Comparison of ENCODE assay signal across 15 cellular contexts in genomic region chr16:78684655-78685400, GRCh38.
DNase-seq lines count a peak whose midpoint lies in the region; ATAC-seq and TF ChIP-seq lines count a peak whose summit lies in the region.
"Had no signal": no experiment of that assay in that cellular context is flagged by ENCODE, and none has a peak within 500 bp of the region (broad histone marks: within the 10 kb centered on the region; RNA-seq: fewer than 3 reads in every experiment).

No MANE protein-coding gene starts in this region.

- no peak overlapping the region for H3K4me3 ChIP-seq in upper lobe of left lung
- H3K4me3 ChIP-seq: GM23338 had no signal

- in situ Hi-C loops in GM13976 (cut with MboI; ENCODE audit: low sequenced_read_pairs, unreplicated experiment): no loop called here

- DNase-seq in T1000 (lab: John Stamatoyannopoulos, UW) (peak; percentile 29), mesothelial cell of epicardium (ENCODE audit: low spot score in 2 of 2, unreplicated experiment in 2 of 2) (no peak), upper lobe of left lung (no peak), T-helper 2 cell (no peak), GM13976 (ENCODE audit: low spot score) (no peak)
- DNase-seq: activated naive CD4-positive, alpha-beta T cell treated with anti-CD3 and anti-CD28 coated beads for 36 hours; NCI-H1092 treated with DMSO at 0.1 percent for 48 hours; NCI-H2227 treated with DMSO at 0.1 percent for 48 hours; substantia nigra had no signal

- peaks cover 0 to 4% (median 0%) of the 10 kb centered on the region in 4 donors for H3K4me1 ChIP-seq in upper lobe of left lung

- no peak for TF ChIP-seq POLR2A in upper lobe of left lung (IDR thresholded peaks at IDR 0.05)

- no peaks in the 10 kb centered on the region for H3K27me3 Mint-ChIP-seq in mesothelial cell of epicardium (ENCODE audit: low read depth)
- H3K27me3 Mint-ChIP-seq: dendritic cell treated with granulocyte-macrophage colony-stimulating factor and Interleukin-4, amounts not matched to agents 40 ng/mL and 50 ng/mL, for 4 days had no signal

- no peaks in the 10 kb centered on the region for H3K36me3 ChIP-seq in upper lobe of left lung

- H3K9me3 Mint-ChIP-seq in mesothelial cell of epicardium: no peaks in the 10 kb centered on the region
- H3K9me3 Mint-ChIP-seq: activated naive CD4-positive, alpha-beta T cell treated with anti-CD3 and anti-CD28 coated beads for 36 hours; dendritic cell treated with granulocyte-macrophage colony-stimulating factor and Interleukin-4, amounts not matched to agents 40 ng/mL and 50 ng/mL, for 4 days; GM23338 had no signal

- H3K4me3 Mint-ChIP-seq in mesothelial cell of epicardium: no peak overlapping the region
- H3K4me3 Mint-ChIP-seq: activated naive CD4-positive, alpha-beta T cell treated with anti-CD3 and anti-CD28 coated beads for 36 hours; dendritic cell treated with granulocyte-macrophage colony-stimulating factor and Interleukin-4, amounts not matched to agents 40 ng/mL and 50 ng/mL, for 4 days; GM23338 had no signal

- TF ChIP-seq EP300 in upper lobe of left lung (IDR thresholded peaks at IDR 0.05): no peak

- WGBS in upper lobe of left lung, 2 donors: 81% methylated on average over 5 of the region's 5 CpGs

- no peaks in the 10 kb centered on the region for H3K36me3 Mint-ChIP-seq in mesothelial cell of epicardium

- no peaks in the 10 kb centered on the region for H3K9me3 ChIP-seq in upper lobe of left lung

- peak overlapping the region; percentile 3 for H3K27ac Mint-ChIP-seq in mesothelial cell of epicardium
- H3K27ac Mint-ChIP-seq: activated naive CD4-positive, alpha-beta T cell treated with anti-CD3 and anti-CD28 coated beads for 36 hours; dendritic cell treated with granulocyte-macrophage colony-stimulating factor and Interleukin-4, amounts not matched to agents 40 ng/mL and 50 ng/mL, for 4 days; GM23338 had no signal

- H3K27ac ChIP-seq in upper lobe of left lung: peak overlapping the region; percentile 2 to 46 (median 6)
- H3K27ac ChIP-seq: parathyroid adenoma had no signal

- TF ChIP-seq CTCF in mesothelial cell of epicardium (IDR thresholded peaks at IDR 0.05; ENCODE audit: unreplicated experiment): no peak
- no peak for TF ChIP-seq CTCF in upper lobe of left lung (IDR thresholded peaks at IDR 0.05)
- no peak for TF ChIP-seq CTCF in GM13976 (IDR thresholded peaks at IDR 0.05; ENCODE audit: borderline replicate concordance, control extremely low read depth, extremely low read depth, insufficient read depth, missing control alignments)

- ATAC-seq in esophagus mucosa (peak; percentile 26), upper lobe of left lung (ENCODE audit: low FRiP score in 2 of 2) (peak in 1 of 2 donors; percentile 85), GM18909 (IDR thresholded peaks at IDR 0.05; ENCODE audit: poor library complexity, unreplicated experiment) (no peak)
- ATAC-seq: GM23338, Panc1 had no signal

- H3K27me3 ChIP-seq in upper lobe of left lung: no peaks in the 10 kb centered on the region

- H3K4me1 Mint-ChIP-seq in mesothelial cell of epicardium: peaks cover 12% of the 10 kb centered on the region
